ENCODE assay signal across 20 cellular contexts in the genomic region with DNA sequence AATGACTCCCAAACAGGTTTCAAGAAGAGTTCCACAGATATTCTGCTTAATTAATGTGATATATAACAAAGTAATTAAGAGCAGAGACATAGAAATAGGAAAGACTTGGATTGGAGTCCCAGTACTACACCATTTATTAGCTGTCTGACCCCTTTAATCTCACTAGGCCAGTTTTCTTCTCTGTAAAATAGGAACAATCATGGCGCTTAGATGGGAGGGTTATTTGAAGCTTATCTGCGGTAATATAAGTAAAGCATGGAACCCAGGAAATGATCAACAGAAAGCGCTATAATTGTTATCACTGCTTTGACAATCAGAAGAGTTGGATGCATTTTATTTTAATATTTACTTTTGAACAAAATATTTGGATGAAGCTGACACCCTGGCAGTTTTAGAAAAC.
DNase-seq lines count a peak whose midpoint lies in the region; ATAC-seq and TF ChIP-seq lines count a peak whose summit lies in the region.
"Had no signal": no experiment of that assay in that cellular context is flagged by ENCODE, and none has a peak within 500 bp of the region (broad histone marks: within the 10 kb centered on the region; RNA-seq: fewer than 3 reads in every experiment).

No MANE protein-coding gene starts in this region.

- no peaks in the 10 kb centered on the region for H4K20me1 ChIP-seq in fibroblast of lung (ENCODE audit: control insufficient read depth, extremely low read depth, insufficient read depth, low read length)

- BruUV-seq in Panc1 (replicated peaks; lab: Mats Ljungman, UMichigan), result no TSS peak

- H3K4me3 Mint-ChIP-seq in activated naive CD4-positive, alpha-beta T cell treated with anti-CD3 and anti-CD28 coated beads, Interleukin-2, amount 50 U/mL, for 24 hours, result peak overlapping the region; percentile 23
- H3K4me3 Mint-ChIP-seq: B cell had no signal

- CTCF ChIA-PET in Panc1 (lab: Charles Lee), result no interaction called here

- TF ChIP-seq POLR2A in stomach (IDR thresholded peaks at IDR 0.05), result no peak
- no peak for TF ChIP-seq POLR2A in ovary (IDR thresholded peaks at IDR 0.05)

- no peak overlapping the region for H3K9ac ChIP-seq in fibroblast of lung (ENCODE audit: insufficient read depth, low read length)

- no peak for ATAC-seq in Panc1
- ATAC-seq: HepG2 had no signal

- H3K36me3 ChIP-seq in Panc1 (ENCODE audit: control insufficient read depth, insufficient read depth, low read length) (peaks cover 3% of the 10 kb centered on the region), fibroblast of lung (ENCODE audit: control insufficient read depth, insufficient read depth, low read length) (no peaks in the 10 kb centered on the region), stomach (no peaks in the 10 kb centered on the region), ovary (no peaks in the 10 kb centered on the region)
- H3K36me3 ChIP-seq: HAP-1, SJCRH30 had no signal

- TF ChIP-seq EP300 in stomach (IDR thresholded peaks at IDR 0.05), result no peak
- TF ChIP-seq EP300 in ovary (IDR thresholded peaks at IDR 0.05), result no peak

- H3K27ac Mint-ChIP-seq in activated naive CD4-positive, alpha-beta T cell treated with anti-CD3 and anti-CD28 coated beads, Interleukin-2, amount 50 U/mL, for 24 hours, result no peak overlapping the region
- H3K27ac Mint-ChIP-seq: B cell had no signal

- H3K9me3 Mint-ChIP-seq in activated naive CD4-positive, alpha-beta T cell treated with anti-CD3 and anti-CD28 coated beads, Interleukin-2, amount 50 U/mL, for 24 hours, result no peaks in the 10 kb centered on the region

- POLR2A ChIA-PET in Panc1 (lab: Charles Lee), result interaction anchor here (0.6 to 0.9 kb wide), 3 partner anchors 39 to 255 kb away, joined by 4 to 5 read pairs (median 4); no protein-coding TSS in a partner anchor

- H3K9me3 ChIP-seq in Panc1 (ENCODE audit: control insufficient read depth, insufficient read depth, low read depth, low read length) (no peaks in the 10 kb centered on the region), fibroblast of lung (ENCODE audit: control insufficient read depth, insufficient read depth, low read depth, low read length) (no peaks in the 10 kb centered on the region), stomach (no peaks in the 10 kb centered on the region), ovary (no peaks in the 10 kb centered on the region)
- H3K9me3 ChIP-seq: HAP-1, SJCRH30 had no signal

- H3K27me3 ChIP-seq in Panc1 (ENCODE audit: control insufficient read depth, insufficient read depth, low read length), result no peaks in the 10 kb centered on the region
- H3K27me3 ChIP-seq in fibroblast of lung (ENCODE audit: control insufficient read depth, insufficient read depth, low read length), result no peaks in the 10 kb centered on the region
- H3K27me3 ChIP-seq in stomach, result peaks cover 0 to 33% (median 3%) of the 10 kb centered on the region in 3 donors
- no peaks in the 10 kb centered on the region for H3K27me3 ChIP-seq in ovary
- H3K27me3 ChIP-seq: SJCRH30 had no signal

- in situ Hi-C loops in Panc1 (cut with HindIII; ENCODE audit: low pct_unique_long_range_greater_than_20kb, low sequenced_read_pairs), result loop anchor here (10.0 kb wide), 1 partner anchor 121 kb away; no protein-coding TSS in a partner anchor

- peak overlapping the region; percentile 99 for H3K27ac ChIP-seq in Panc1 (ENCODE audit: low read length)
- H3K27ac ChIP-seq in fibroblast of lung (ENCODE audit: insufficient read depth, low read length), result no peak overlapping the region
- H3K27ac ChIP-seq in stomach, result peak overlapping the region in 3 of 5 donors; percentile 16 to 94 (median 54)
- no peak overlapping the region for H3K27ac ChIP-seq in ovary
- H3K27ac ChIP-seq: 22Rv1, SJCRH30 had no signal

- peaks cover 98% of the 10 kb centered on the region for H3K79me2 ChIP-seq in fibroblast of lung (ENCODE audit: control insufficient read depth, insufficient read depth, low read length)

- H3K36me3 Mint-ChIP-seq in activated naive CD4-positive, alpha-beta T cell treated with anti-CD3 and anti-CD28 coated beads, Interleukin-2, amount 50 U/mL, for 24 hours, result peaks cover 25% of the 10 kb centered on the region

- peaks cover 69% of the 10 kb centered on the region for H3K4me1 ChIP-seq in Panc1 (ENCODE audit: control insufficient read depth, insufficient read depth, low read length)
- peaks cover 13% of the 10 kb centered on the region for H3K4me1 ChIP-seq in fibroblast of lung (ENCODE audit: control insufficient read depth, extremely low read depth, insufficient read depth, low read length)
- H3K4me1 ChIP-seq in stomach, result peaks cover 4 to 37% (median 23%) of the 10 kb centered on the region in 4 donors
- H3K4me1 ChIP-seq in ovary (ENCODE audit: insufficient read depth), result peaks cover 1% of the 10 kb centered on the region
- H3K4me1 ChIP-seq: HAP-1, SJCRH30 had no signal

- H3K4me1 Mint-ChIP-seq in activated naive CD4-positive, alpha-beta T cell treated with anti-CD3 and anti-CD28 coated beads, Interleukin-2, amount 50 U/mL, for 24 hours, result peaks cover 64% of the 10 kb centered on the region
- H3K4me1 Mint-ChIP-seq: B cell had no signal

- peak overlapping the region; percentile 69 for H3K4me2 ChIP-seq in fibroblast of lung (ENCODE audit: extremely low read depth, insufficient read depth, low read length)

- no peak for DNase-seq in activated naive CD4-positive, alpha-beta T cell (lab: John Stamatoyannopoulos, UW)
- DNase-seq in Panc1 (ENCODE audit: low read depth, low spot score), result no peak
- peak; percentile 14 to 42 for DNase-seq in fibroblast of lung (ENCODE audit: low read depth in 2 of 2)
- no peak for DNase-seq in stomach
- DNase-seq in ovary, result no peak
- DNase-seq in HPDE6-E6E7 (ENCODE audit: extremely low spot score), result no peak
- no peak for DNase-seq in activated effector memory CD4-positive, alpha-beta T cell treated with Interleukin-2 at 50 U/mL for 16 hours
- DNase-seq: KG1, MV-4-11, NCI-H187, NCI-H2107, NCI-H2227 treated with DMSO at 0.1 percent for 48 hours, NCI-H510A treated with DMSO at 0.1 percent for 48 hours, NCI-H774, SJCRH30 had no signal

- no peak overlapping the region for H2AFZ ChIP-seq in fibroblast of lung (ENCODE audit: low read length)

- intact Hi-C loops in Panc1 (cut with micrococcal nuclease; ENCODE audit: unreplicated experiment) (loop anchor here (5.0 to 10.0 kb wide), 2 partner anchors 34 to 49 kb away; no protein-coding TSS in a partner anchor), stomach (cut with DNase I; ENCODE audit: low total_unique reads) (no loop called here), ovary (cut with DNase I) (no loop called here)

- H3K4me3 ChIP-seq in Panc1 (ENCODE audit: low read depth in 2 of 2, low read length in 2 of 2) (peak overlapping the region; percentile 5 to 13; a peak in 2 of 4 replicates), fibroblast of lung (replicated peaks in 1 of 4; ENCODE audit: control extremely low read depth in 1 of 4, insufficient read depth in 1 of 4, low read depth in 3 of 4, low read length in 4 of 4) (peak overlapping the region in 1 of 4 experiments; percentile 1), stomach (no peak overlapping the region), ovary (no peak overlapping the region)
- H3K4me3 ChIP-seq: HAP-1, SJCRH30 had no signal

- TF ChIP-seq CTCF in Panc1 (IDR thresholded peaks at IDR 0.05), result no peak
- TF ChIP-seq CTCF in fibroblast of lung (conservative IDR thresholded peaks at IDR 0.05 in 1 of 2, IDR thresholded peaks at IDR 0.05 in 1 of 2; ENCODE audit: low read depth in 1 of 2, low read length in 2 of 2), result no peak
- TF ChIP-seq CTCF in stomach (IDR thresholded peaks at IDR 0.05), result no peak
- TF ChIP-seq CTCF in ovary (IDR thresholded peaks at IDR 0.05), result no peak

- H3K27me3 Mint-ChIP-seq in activated naive CD4-positive, alpha-beta T cell treated with anti-CD3 and anti-CD28 coated beads, Interleukin-2, amount 50 U/mL, for 24 hours, result peaks cover 3% of the 10 kb centered on the region

- 30 to 62% (median 50%) methylated on average over 3 of the region's 3 CpGs for WGBS in stomach, 5 donors
- 84 to 95% (median 85%) methylated on average over 3 of the region's 3 CpGs for WGBS in ovary, 3 donors

Comparison
In these comparisons a context has a peak if more than half of its experiments do, and no peak if none do; other contexts are left out.
1. DNase-seq: peak in fibroblast of lung (2 of 2); none in activated naive CD4-positive, alpha-beta T cell (0 of 4), Panc1 (single experiment), stomach (single experiment), ovary (0 of 5), HPDE6-E6E7 (single experiment) and activated effector memory CD4-positive, alpha-beta T cell treated with Interleukin-2 at 50 U/mL for 16 hours (single experiment).
2. H3K27ac ChIP-seq: peak in Panc1 (single experiment) and stomach (3 of 5); none in fibroblast of lung (single experiment) and ovary (0 of 2).
3. H3K4me3 ChIP-seq: peak in Panc1 (2 of 2); none in stomach (0 of 4) and ovary (single experiment).